In genomic region chr2:197308635-197309368, GRCh38 we compare ENCODE assay signal across 10 cellular contexts. TPM values are rescaled to one million over a fixed set of nuclear protein-coding genes. Genes with fewer than 3 reads are reported as not detected.
A peak's percentile ranks its signal among the peaks of the same experiment; 100 is the strongest.
DNase-seq lines count a peak whose midpoint lies in the region; ATAC-seq and TF ChIP-seq lines count a peak whose summit lies in the region.
"Had no signal": no experiment of that assay in that cellular context is flagged by ENCODE, and none has a peak within 500 bp of the region (broad histone marks: within the 10 kb centered on the region; RNA-seq: fewer than 3 reads in every experiment).

No MANE protein-coding gene starts in this region.

- no peaks in the 10 kb centered on the region for H3K27me3 Mint-ChIP-seq in activated naive CD8-positive, alpha-beta T cell treated with anti-CD3 and anti-CD28 coated beads, Interleukin-2, amount 10 ng/mL, durations not matched to agents 7 days and 5 days
- no peaks in the 10 kb centered on the region for H3K27me3 Mint-ChIP-seq in naive thymus-derived CD8-positive, alpha-beta T cell

- H3K27me3 ChIP-seq in BLaER1 treated with 17β-estradiol and CSF1 and Interleukin-3, amounts not matched to agents 10 nM and 100 nM, result peaks cover 0 to 50% (median 43%) of the 10 kb centered on the region in 11 experiments; a peak in 19 of 22 replicates
- H3K27me3 ChIP-seq in GM23248 (replicated peaks; ENCODE audit: insufficient read depth) (no peaks in the 10 kb centered on the region), WERI-Rb-1 (ENCODE audit: insufficient read depth, low read depth, severe bottlenecking) (peaks cover 12% of the 10 kb centered on the region)
- H3K27me3 ChIP-seq: brain microvascular endothelial cell, testis had no signal

- peak overlapping the region; percentile 81 for H3K27ac Mint-ChIP-seq in activated naive CD8-positive, alpha-beta T cell treated with anti-CD3 and anti-CD28 coated beads, Interleukin-2, amount 10 ng/mL, durations not matched to agents 7 days and 5 days
- peak overlapping the region; percentile 93 to 98 (median 95) for H3K27ac Mint-ChIP-seq in naive thymus-derived CD8-positive, alpha-beta T cell

- H3K4me2 ChIP-seq in BLaER1 treated with 17β-estradiol and CSF1 and Interleukin-3, amounts not matched to agents 10 nM and 100 nM, result peak overlapping the region in 7 of 11 experiments; percentile 89 to 98 (median 92); a peak in 14 of 22 replicates
- H3K4me2 ChIP-seq in GM23248 (ENCODE audit: unreplicated experiment), result no peak overlapping the region

- peaks cover 66% of the 10 kb centered on the region for H3K4me1 Mint-ChIP-seq in activated naive CD8-positive, alpha-beta T cell treated with anti-CD3 and anti-CD28 coated beads, Interleukin-2, amount 10 ng/mL, durations not matched to agents 7 days and 5 days
- peaks cover 38 to 68% (median 64%) of the 10 kb centered on the region in 4 donors for H3K4me1 Mint-ChIP-seq in naive thymus-derived CD8-positive, alpha-beta T cell

- 0 out of 2 replicates have a peak, but pooled peaks cover 20% of the 10 kb centered on the region for H3F3A ChIP-seq in GM23248 (ENCODE audit: insufficient read depth)

- peaks cover 8% of the 10 kb centered on the region; the same call in 1 of the 2 replicates for H3K79me2 ChIP-seq in GM23248 (ENCODE audit: insufficient read depth)

- peak overlapping the region in 5 of 11 experiments; percentile 87 to 91 (median 87); a peak in 9 of 22 replicates for H3K9ac ChIP-seq in BLaER1 treated with 17β-estradiol and CSF1 and Interleukin-3, amounts not matched to agents 10 nM and 100 nM
- no peak overlapping the region for H3K9ac ChIP-seq in GM23248

- no peak for TF ChIP-seq CTCF in WERI-Rb-1 (IDR thresholded peaks at IDR 0.05; ENCODE audit: low read depth, low read length)

- H3K9me2 ChIP-seq in GM23248 (ENCODE audit: insufficient read depth), result no peaks in the 10 kb centered on the region

- H2AFZ ChIP-seq in GM23248, result no peak overlapping the region

- H3K9me3 Mint-ChIP-seq in activated naive CD8-positive, alpha-beta T cell treated with anti-CD3 and anti-CD28 coated beads, Interleukin-2, amount 10 ng/mL, durations not matched to agents 7 days and 5 days, result no peaks in the 10 kb centered on the region
- no peaks in the 10 kb centered on the region for H3K9me3 Mint-ChIP-seq in naive thymus-derived CD8-positive, alpha-beta T cell

- no peak for ATAC-seq in activated naive CD8-positive, alpha-beta T cell treated with anti-CD3 and anti-CD28 coated beads, Interleukin-2, amount 10 ng/mL, durations not matched to agents 7 days and 5 days (ENCODE audit: low read depth)
- no peak for ATAC-seq in naive thymus-derived CD8-positive, alpha-beta T cell
- no peak for ATAC-seq in HG03108 (IDR thresholded peaks at IDR 0.05; ENCODE audit: unreplicated experiment)
- no peak for ATAC-seq in HG03175 (IDR thresholded peaks at IDR 0.05; ENCODE audit: unreplicated experiment)

- H3K36me3 ChIP-seq in BLaER1 treated with 17β-estradiol and CSF1 and Interleukin-3, amounts not matched to agents 10 nM and 100 nM, result no peaks in the 10 kb centered on the region
- H3K36me3 ChIP-seq in GM23248 (ENCODE audit: low read depth) (no peaks in the 10 kb centered on the region), WERI-Rb-1 (no peaks in the 10 kb centered on the region)
- H3K36me3 ChIP-seq: brain microvascular endothelial cell had no signal

- H4K20me1 ChIP-seq in BLaER1 treated with 17β-estradiol and CSF1 and Interleukin-3, amounts not matched to agents 10 nM and 100 nM, result peaks cover 0 to 9% (median 0%) of the 10 kb centered on the region in 11 experiments; a peak in 3 of 22 replicates
- no peaks in the 10 kb centered on the region for H4K20me1 ChIP-seq in GM23248 (ENCODE audit: insufficient read depth)

- H3K9me3 ChIP-seq in BLaER1 treated with 17β-estradiol and CSF1 and Interleukin-3, amounts not matched to agents 10 nM and 100 nM (replicated peaks in 1 of 11), result no peaks in the 10 kb centered on the region
- H3K9me3 ChIP-seq in GM23248 (ENCODE audit: low read depth) (no peaks in the 10 kb centered on the region), WERI-Rb-1 (ENCODE audit: severe bottlenecking) (no peaks in the 10 kb centered on the region)
- H3K9me3 ChIP-seq: testis had no signal

- H3K36me3 Mint-ChIP-seq in activated naive CD8-positive, alpha-beta T cell treated with anti-CD3 and anti-CD28 coated beads, Interleukin-2, amount 10 ng/mL, durations not matched to agents 7 days and 5 days, result peaks cover 20% of the 10 kb centered on the region
- peaks cover 0 to 6% (median 2%) of the 10 kb centered on the region in 3 donors for H3K36me3 Mint-ChIP-seq in naive thymus-derived CD8-positive, alpha-beta T cell

- peak overlapping the region in 6 of 10 experiments; percentile 75 to 93 (median 88); a peak in 11 of 20 replicates for H3K4me3 ChIP-seq in BLaER1 treated with 17β-estradiol and CSF1 and Interleukin-3, amounts not matched to agents 10 nM and 100 nM
- H3K4me3 ChIP-seq in GM23248 (peak overlapping the region; percentile 76), WERI-Rb-1 (ENCODE audit: low read depth, low read length) (no peak overlapping the region)

- H3K4me3 Mint-ChIP-seq in activated naive CD8-positive, alpha-beta T cell treated with anti-CD3 and anti-CD28 coated beads, Interleukin-2, amount 10 ng/mL, durations not matched to agents 7 days and 5 days, result peak overlapping the region; percentile 92
- H3K4me3 Mint-ChIP-seq in naive thymus-derived CD8-positive, alpha-beta T cell, result peak overlapping the region; percentile 92 to 99 (median 96)

- POLR2A ChIA-PET in activated naive CD8-positive, alpha-beta T cell treated with anti-CD3 and anti-CD28 coated beads, Interleukin-2, amount 10 ng/mL, durations not matched to agents 7 days and 5 days (lab: Charles Lee), result interaction anchor here (0.6 to 8.2 kb wide), 36 partner anchors 8 to 1150 kb away, joined by 3 to 122 read pairs (median 5); no protein-coding TSS in a partner anchor
- POLR2A ChIA-PET in naive thymus-derived CD8-positive, alpha-beta T cell (lab: Charles Lee), result interaction anchor here (0.5 to 15.8 kb wide), 28 partner anchors 10 to 195 kb away, joined by 3 to 582 read pairs (median 9); partner anchors contain the start of gene SF3B1

- in situ Hi-C loops in GM23248 (cut with MboI), result no loop called here

- no peak for DNase-seq in GM23248
- DNase-seq in activated naive CD8-positive, alpha-beta T cell treated with anti-CD3 and anti-CD28 coated beads, Interleukin-2, amount 10 ng/mL, durations not matched to agents 7 days and 5 days, result no peak
- peak in 1 of 10 donors; percentile 36 for DNase-seq in naive thymus-derived CD8-positive, alpha-beta T cell
- no peak for DNase-seq in WERI-Rb-1
- DNase-seq in cerebellar nuclear complex (lab: John Stamatoyannopoulos, UW), result no peak
- DNase-seq: brain microvascular endothelial cell had no signal

- H3K4me1 ChIP-seq in BLaER1 treated with 17β-estradiol and CSF1 and Interleukin-3, amounts not matched to agents 10 nM and 100 nM, result peaks cover 15 to 69% (median 56%) of the 10 kb centered on the region in 10 experiments
- H3K4me1 ChIP-seq in GM23248 (ENCODE audit: insufficient read depth), result peaks cover 15% of the 10 kb centered on the region
- H3K4me1 ChIP-seq: testis had no signal

- WGBS in GM23248 (ENCODE audit: low coverage in 1 of 2, low lambda C conversion rate in 2 of 2, missing lambda C conversion rate in 2 of 2), 2 experiments, result 97 to 98% methylated on average over 3 of the region's 3 CpGs

- peak overlapping the region in 5 of 11 experiments; percentile 85 to 92 (median 89); a peak in 8 of 22 replicates for H3K27ac ChIP-seq in BLaER1 treated with 17β-estradiol and CSF1 and Interleukin-3, amounts not matched to agents 10 nM and 100 nM
- no peak overlapping the region for H3K27ac ChIP-seq in GM23248
- H3K27ac ChIP-seq in WERI-Rb-1, result no peak overlapping the region
- H3K27ac ChIP-seq: brain microvascular endothelial cell had no signal

RNA-seq across cellular contexts. Expression of gene ANKRD44, which starts 1.8 kb away (rescaled TPM):
- 4.9 and 8.9 TPM in 2 replicates for total RNA-seq in GM23248 (2014; rRNA removed; shearing (Covaris generic))
- 2.7 and 2.9 TPM in 2 replicates for polyA plus RNA-seq in GM23248 (2016; fragmentation: Nextera tagmentation; extraction: Ambion mirVana)
- total RNA-seq in activated naive CD8-positive, alpha-beta T cell treated with anti-CD3 and anti-CD28 coated beads, Interleukin-2, amount 10 ng/mL, durations not matched to agents 7 days and 5 days, result 100 to 1,000 TPM; 240 to 243 TPM
- total RNA-seq in naive thymus-derived CD8-positive, alpha-beta T cell, result 100 to 1,000 TPM; 269 to 279 TPM
- polyA plus RNA-seq in naive thymus-derived CD8-positive, alpha-beta T cell, result 10 to 100 TPM; 85.8 to 96.1 (median 94.2) TPM

Comparison
In these comparisons a context has a peak if more than half of its experiments do, and no peak if none do; other contexts are left out.
1. RNA of gene ANKRD44, which starts 1.8 kb away (total RNA-seq): 269 to 279 TPM in naive thymus-derived CD8-positive, alpha-beta T cell and 240 to 243 TPM in activated naive CD8-positive, alpha-beta T cell treated with anti-CD3 and anti-CD28 coated beads, Interleukin-2, amount 10 ng/mL, durations not matched to agents 7 days and 5 days; 4.9 to 8.9 TPM in GM23248; every median in the first group is over 10 times any median in the second.